In genomic region chr12:25811656-25812126, GRCh38 we compare ENCODE assay signal across 9 cellular contexts.
A peak's percentile ranks its signal among the peaks of the same experiment; 100 is the strongest.
DNase-seq lines count a peak whose midpoint lies in the region; ATAC-seq and TF ChIP-seq lines count a peak whose summit lies in the region.
"Had no signal": no experiment of that assay in that cellular context is flagged by ENCODE, and none has a peak within 500 bp of the region (broad histone marks: within the 10 kb centered on the region; RNA-seq: fewer than 3 reads in every experiment).

No MANE protein-coding gene starts in this region.

- TF ChIP-seq CTCF in fibroblast of villous mesenchyme (IDR thresholded peaks at IDR 0.05; ENCODE audit: insufficient read depth, low read depth, low read length), result no peak

- H3K4me1 Mint-ChIP-seq in activated naive CD4-positive, alpha-beta T cell treated with anti-CD3 and anti-CD28 coated beads, Interleukin-2, amount 10 ng/mL, durations not matched to agents 7 days and 5 days, result peaks cover 4% of the 10 kb centered on the region

- no peak overlapping the region for H3K4me3 ChIP-seq in fibroblast of villous mesenchyme (ENCODE audit: low read depth, low read length)

- H3K27ac Mint-ChIP-seq in activated naive CD4-positive, alpha-beta T cell treated with anti-CD3 and anti-CD28 coated beads, Interleukin-2, amount 10 ng/mL, durations not matched to agents 7 days and 5 days, result no peak overlapping the region

- no peak overlapping the region for H3K4me3 Mint-ChIP-seq in activated naive CD4-positive, alpha-beta T cell treated with anti-CD3 and anti-CD28 coated beads, Interleukin-2, amount 10 ng/mL, durations not matched to agents 7 days and 5 days

- peak; percentile 59 for ATAC-seq in GM21526 (IDR thresholded peaks at IDR 0.05; ENCODE audit: low FRiP score, unreplicated experiment)

- in situ Hi-C loops in G401 (cut with HindIII; ENCODE audit: low sequenced_read_pairs), result no loop called here

- peaks cover 2% of the 10 kb centered on the region for H3K9me3 Mint-ChIP-seq in activated naive CD4-positive, alpha-beta T cell treated with anti-CD3 and anti-CD28 coated beads, Interleukin-2, amount 10 ng/mL, durations not matched to agents 7 days and 5 days

- peak; percentile 56 for DNase-seq in ELR (ENCODE audit: low read depth)
- DNase-seq in LoVo (ENCODE audit: low spot score), result peak; percentile 55
- peak; percentile 76 for DNase-seq in fibroblast of villous mesenchyme (ENCODE audit: low read depth)
- DNase-seq in G401 (ENCODE audit: low spot score), result no peak
- DNase-seq in NCI-H748 (lab: John Stamatoyannopoulos, UW; ENCODE audit: unreplicated experiment), result no peak
- DNase-seq in activated naive CD4-positive, alpha-beta T cell treated with anti-CD3 and anti-CD28 coated beads, Interleukin-2, amount 10 ng/mL, durations not matched to agents 7 days and 5 days, result no peak
- no peak for DNase-seq in AG08395 (ENCODE audit: low spot score)
- DNase-seq: mesendoderm had no signal

- CTCF ChIA-PET in activated naive CD4-positive, alpha-beta T cell treated with anti-CD3 and anti-CD28 coated beads, Interleukin-2, amount 10 ng/mL, durations not matched to agents 7 days and 5 days (lab: Charles Lee), result no interaction called here

- H3K36me3 Mint-ChIP-seq in activated naive CD4-positive, alpha-beta T cell treated with anti-CD3 and anti-CD28 coated beads, Interleukin-2, amount 10 ng/mL, durations not matched to agents 7 days and 5 days, result no peaks in the 10 kb centered on the region

- H3K27me3 Mint-ChIP-seq in activated naive CD4-positive, alpha-beta T cell treated with anti-CD3 and anti-CD28 coated beads, Interleukin-2, amount 10 ng/mL, durations not matched to agents 7 days and 5 days, result no peaks in the 10 kb centered on the region

Comparison
In these comparisons a context has a peak if more than half of its experiments do, and no peak if none do; other contexts are left out.
1. DNase-seq: peak in ELR (single experiment), LoVo (single experiment) and fibroblast of villous mesenchyme (single experiment); none in G401 (single experiment), NCI-H748 (single experiment), activated naive CD4-positive, alpha-beta T cell treated with anti-CD3 and anti-CD28 coated beads, Interleukin-2, amount 10 ng/mL, durations not matched to agents 7 days and 5 days (single experiment) and AG08395 (single experiment).